ENCODE assay signal across 15 cellular contexts in genomic region chr2:64426191-64426952, GRCh38. TPM values are rescaled to one million over a fixed set of nuclear protein-coding genes. Genes with fewer than 3 reads are reported as not detected.
DNase-seq lines count a peak whose midpoint lies in the region; ATAC-seq, FAIRE-seq and TF ChIP-seq lines count a peak whose summit lies in the region.
"Had no signal": no experiment of that assay in that cellular context is flagged by ENCODE, and none has a peak within 500 bp of the region (broad histone marks: within the 10 kb centered on the region; RNA-seq: fewer than 3 reads in every experiment).

No MANE protein-coding gene starts in this region.

- peaks cover 11 to 16% of the 10 kb centered on the region in 2 donors for H3K27me3 Mint-ChIP-seq in natural killer cell (ENCODE audit: low read depth in 2 of 2)

- H3K36me3 ChIP-seq in ACC112 (ENCODE audit: insufficient read depth, low read length) (no peaks in the 10 kb centered on the region), mammary epithelial cell (ENCODE audit: insufficient read depth, low read length) (no peaks in the 10 kb centered on the region), HepG2 (replicated peaks in 1 of 2; ENCODE audit: control insufficient read depth in 1 of 2, insufficient read depth in 2 of 2, low read length in 2 of 2) (no peaks in the 10 kb centered on the region)
- H3K36me3 ChIP-seq: pancreas, Peyer's patch had no signal

- CTCF ChIA-PET in mammary epithelial cell (lab: Charles Lee; ENCODE audit: low non-redundant PET) (no interaction called here), HepG2 (lab: Yijun Ruan, JAX; ENCODE audit: low intra/inter-chr PET ratio, low total read pairs) (no interaction called here)

- no peak for TF ChIP-seq POLR2A in HepG2 (IDR thresholded peaks at IDR 0.05; ENCODE audit: insufficient read depth in 1 of 2, low read depth in 2 of 2, low read length in 2 of 2)

- H3K79me2 ChIP-seq in ACC112 (ENCODE audit: control insufficient read depth, insufficient read depth, low read length, unreplicated experiment), result no peaks in the 10 kb centered on the region
- H3K79me2 ChIP-seq in mammary epithelial cell (ENCODE audit: insufficient read depth, low read length), result no peaks in the 10 kb centered on the region
- H3K79me2 ChIP-seq in HepG2 (ENCODE audit: insufficient read depth, low read length), result no peaks in the 10 kb centered on the region

- H3K4me3 Mint-ChIP-seq in natural killer cell, result no peak overlapping the region
- H3K4me3 Mint-ChIP-seq: activated naive CD4-positive, alpha-beta T cell treated with anti-CD3 and anti-CD28 coated beads, Interleukin-2, amount 50 U/mL, for 24 hours had no signal

- TF ChIP-seq EP300 in HepG2 (IDR thresholded peaks at IDR 0.05; ENCODE audit: low read depth in 2 of 2, low read length in 2 of 2), result no peak
- no peak for TF ChIP-seq EP300 in HepG2 (CRISPR knock-in tag; IDR thresholded peaks at IDR 0.05; ENCODE audit: borderline replicate concordance)

- no peaks in the 10 kb centered on the region for H3K27me3 ChIP-seq in ACC112 (ENCODE audit: insufficient read depth, low read length)
- no peaks in the 10 kb centered on the region for H3K27me3 ChIP-seq in mammary epithelial cell (ENCODE audit: insufficient read depth, low read length)
- no peaks in the 10 kb centered on the region for H3K27me3 ChIP-seq in HepG2 (ENCODE audit: control insufficient read depth in 1 of 2, insufficient read depth in 2 of 2, low read length in 2 of 2)
- H3K27me3 ChIP-seq: pancreas, Peyer's patch had no signal

- H3K9me3 Mint-ChIP-seq in natural killer cell, result no peaks in the 10 kb centered on the region
- H3K9me3 Mint-ChIP-seq: activated naive CD4-positive, alpha-beta T cell treated with anti-CD3 and anti-CD28 coated beads, Interleukin-2, amount 50 U/mL, for 24 hours had no signal

- peak overlapping the region; percentile 18; the same call in 1 of the 2 replicates for H3K4me3 ChIP-seq in ACC112 (ENCODE audit: low read depth, low read length)
- no peak overlapping the region for H3K4me3 ChIP-seq in mammary epithelial cell (replicated peaks in 1 of 3; ENCODE audit: insufficient read depth in 1 of 3, low read depth in 2 of 3, low read length in 3 of 3)
- H3K4me3 ChIP-seq in HepG2 (replicated peaks in 1 of 3; ENCODE audit: insufficient read depth in 1 of 3, low read depth in 2 of 3, low read length in 3 of 3), result no peak overlapping the region
- H3K4me3 ChIP-seq: pancreas, Peyer's patch had no signal

- intact Hi-C loops in mammary epithelial cell (cut with micrococcal nuclease), result no loop called here
- intact Hi-C loops in HepG2 (cut with micrococcal nuclease; ENCODE audit: unreplicated experiment), result no loop called here
- intact Hi-C loops in natural killer cell (cut with micrococcal nuclease), result no loop called here

- no TSS peak for BruUV-seq in mammary epithelial cell (replicated peaks; lab: Mats Ljungman, UMichigan)
- BruUV-seq in HepG2 (replicated peaks; lab: Mats Ljungman, UMichigan), result no TSS peak

- peaks cover 14% of the 10 kb centered on the region for H3K4me1 ChIP-seq in ACC112 (ENCODE audit: control insufficient read depth, insufficient read depth, low read length, unreplicated experiment)
- H3K4me1 ChIP-seq in mammary epithelial cell (ENCODE audit: insufficient read depth, low read length), result peaks cover 3% of the 10 kb centered on the region
- H3K4me1 ChIP-seq in HepG2 (ENCODE audit: insufficient read depth, low read length), result peaks cover 17% of the 10 kb centered on the region

- no peak for TF ChIP-seq CTCF in mammary epithelial cell (conservative IDR thresholded peaks at IDR 0.05 in 1 of 2, IDR thresholded peaks at IDR 0.05 in 1 of 2; ENCODE audit: extremely low read depth in 1 of 2, insufficient read depth in 1 of 2, low read depth in 1 of 2, low read length in 2 of 2)
- no peak for TF ChIP-seq CTCF in HepG2 (CRISPR knock-in tag; IDR thresholded peaks at IDR 0.05)
- no peak for TF ChIP-seq CTCF in natural killer cell (IDR thresholded peaks at IDR 0.05)

- ATAC-seq in HepG2, result no peak
- no peak for ATAC-seq in natural killer cell
- ATAC-seq in HG02642 (IDR thresholded peaks at IDR 0.05; ENCODE audit: poor library complexity, unreplicated experiment), result no peak

- no peak overlapping the region for H3K27ac Mint-ChIP-seq in natural killer cell
- H3K27ac Mint-ChIP-seq: activated naive CD4-positive, alpha-beta T cell treated with anti-CD3 and anti-CD28 coated beads, Interleukin-2, amount 50 U/mL, for 24 hours had no signal

- FAIRE-seq in HepG2 (lab: Jason Lieb, UNC), result no peak
- FAIRE-seq: pancreas had no signal

- H3K36me3 Mint-ChIP-seq in natural killer cell, result no peaks in the 10 kb centered on the region

- TF ChIP-seq RAD21 in HepG2 (CRISPR knock-in tag; IDR thresholded peaks at IDR 0.05), result no peak

- H3K9me3 ChIP-seq in mammary epithelial cell (replicated peaks; ENCODE audit: insufficient read depth, low read length), result no peaks in the 10 kb centered on the region
- H3K9me3 ChIP-seq in HepG2 (ENCODE audit: low read length), result no peaks in the 10 kb centered on the region
- H3K9me3 ChIP-seq: pancreas, Peyer's patch had no signal

- POLR2A ChIA-PET in HepG2 (lab: Yijun Ruan, JAX), result no interaction called here

- in situ Hi-C loops in mammary epithelial cell (cut with MboI; ENCODE audit: low sequenced_read_pairs in 2 of 2), result no loop called here
- in situ Hi-C loops in HepG2 (cut with HindIII; ENCODE audit: extremely low pct_ligation_motif_present, low pct_unique_long_range_greater_than_20kb), result no loop called here

- H3K4me1 Mint-ChIP-seq in natural killer cell, result no peaks in the 10 kb centered on the region
- H3K4me1 Mint-ChIP-seq: activated naive CD4-positive, alpha-beta T cell treated with anti-CD3 and anti-CD28 coated beads, Interleukin-2, amount 50 U/mL, for 24 hours had no signal

- DNase-seq in M059J (ENCODE audit: low read depth) (peak; percentile 55), mammary epithelial cell (peak; percentile 17), HepG2 (ENCODE audit: low spot score) (no peak), natural killer cell (no peak), occipital lobe (lab: John Stamatoyannopoulos, UW) (no peak), NCI-H1092 (lab: John Stamatoyannopoulos, UW) (no peak)
- DNase-seq: activated CD4-positive, CD25-positive, alpha-beta regulatory T cell treated with anti-CD3 and anti-CD28 coated beads, Interleukin-2, amount 50 U/mL, for 72 hours; NCI-H1105; pancreas; Peyer's patch; stimulated activated CD4-positive, alpha-beta T cell treated with anti-CD3 and anti-CD28 coated beads, Interleukin-12 subunit alpha, Interleukin-12 subunit beta, amount 100 ng/mL, for 4 hours; substantia nigra had no signal

- H3K27ac ChIP-seq in ACC112 (ENCODE audit: low read depth, low read length) (peak overlapping the region; percentile 4; the same call in 1 of the 2 replicates), mammary epithelial cell (ENCODE audit: insufficient read depth, low read depth, low read length) (no peak overlapping the region), HepG2 (ENCODE audit: extremely low read length, insufficient read depth, low read length) (no peak overlapping the region)
- H3K27ac ChIP-seq: pancreas, Peyer's patch had no signal

- H2AFZ ChIP-seq in ACC112 (ENCODE audit: low read length, unreplicated experiment) (peak overlapping the region; percentile 39), mammary epithelial cell (ENCODE audit: low read depth, low read length) (no peak overlapping the region), HepG2 (ENCODE audit: low read length) (no peak overlapping the region)

- H4K20me1 ChIP-seq in mammary epithelial cell (ENCODE audit: insufficient read depth, low read length) (no peaks in the 10 kb centered on the region), HepG2 (ENCODE audit: insufficient read depth, low read length) (no peaks in the 10 kb centered on the region)

- H3K9ac ChIP-seq in mammary epithelial cell (ENCODE audit: insufficient read depth, low read length) (no peak overlapping the region), HepG2 (ENCODE audit: insufficient read depth, low read depth, low read length) (no peak overlapping the region)

- whole genome bisulfite sequencing in mammary epithelial cell (ENCODE audit: low coverage, missing lambda C conversion rate), result 77% methylated on average over 5 of the region's 5 CpGs
- 44% methylated on average over 5 of the region's 5 CpGs for WGBS in HepG2 (ENCODE audit: low lambda C conversion rate)

- H3K4me2 ChIP-seq in mammary epithelial cell (ENCODE audit: insufficient read depth, low read depth, low read length) (no peak overlapping the region), HepG2 (ENCODE audit: low read depth, low read length) (no peak overlapping the region)

- dilution Hi-C loops in mammary epithelial cell (cut with HindIII; ENCODE audit: low sequenced_read_pairs), result no loop called here

TF ChIP-seq in HepG2, 621 proteins besides CTCF, POLR2A, EP300 and RAD21 (continues in another document):
- TF ChIP-seq HMGA1 (CRISPR knock-in tag; conservative IDR thresholded peaks at IDR 0.05), result no peak

RNA-seq across cellular contexts. Expression of gene LGALSL, which starts 27.6 kb away (rescaled TPM):
- total RNA-seq in M059J (2014; rRNA removed; shearing (Covaris generic)), result 0.34 and 5.0 TPM in 2 replicates
- 10 to 100 TPM; 11.8 to 23.3 TPM for total RNA-seq in mammary epithelial cell
- 17.7 TPM for polyA plus RNA-seq in mammary epithelial cell
- polyA minus RNA-seq in mammary epithelial cell, result 48.8 TPM
- total RNA-seq in HepG2 (2016; rRNA removed; fragmentation: Illumina TruSeq; extraction: Trizol), result 15.4 and 22.6 TPM in 2 replicates
- total RNA-seq in HepG2 (2016; cell fraction: cytosol; rRNA removed; fragmentation: Illumina TruSeq; extraction: Trizol; ENCODE audit: low read depth), result 6.1 and 12.0 TPM in 2 replicates
- 15.9 and 18.2 TPM in 2 replicates for total RNA-seq in HepG2 (2016; cell fraction: insoluble cytoplasmic fraction; rRNA removed; fragmentation: Illumina TruSeq; extraction: Trizol)
- total RNA-seq in HepG2 (2016; cell fraction: membrane; rRNA removed; fragmentation: Illumina TruSeq; extraction: Trizol), result 15.5 and 19.7 TPM in 2 replicates
- total RNA-seq in HepG2 (2016; cell fraction: nucleus; rRNA removed; fragmentation: Illumina TruSeq; extraction: Trizol), result 7.0 and 10.0 TPM in 2 replicates
- polyA plus RNA-seq in HepG2 (2011; rRNA removed), result 16.2 and 20.0 TPM in 2 replicates
- polyA plus RNA-seq in HepG2 (2011; cell fraction: cytosol; rRNA removed), result 17.5 and 21.3 TPM in 2 replicates
- polyA plus RNA-seq in HepG2 (2011; cell fraction: nucleus; rRNA removed), result 8.2 and 8.9 TPM in 2 replicates
- polyA plus RNA-seq in HepG2 (2012), result 18.4 and 25.6 TPM in 2 replicates
- 19.9 and 23.2 TPM in 2 replicates for polyA plus RNA-seq in HepG2 (2016; cell fraction: cytosol; fragmentation: Illumina TruSeq; extraction: Trizol; ENCODE audit: low read depth)
- 28.6 and 32.5 TPM in 2 replicates for polyA plus RNA-seq in HepG2 (2016; cell fraction: insoluble cytoplasmic fraction; fragmentation: Illumina TruSeq; extraction: Trizol; ENCODE audit: low read depth)
- polyA plus RNA-seq in HepG2 (2016; cell fraction: membrane; fragmentation: Illumina TruSeq; extraction: Trizol; ENCODE audit: low read depth), result 19.7 and 21.5 TPM in 2 replicates
- polyA plus RNA-seq in HepG2 (2016; cell fraction: nucleus; fragmentation: Illumina TruSeq; extraction: Trizol; ENCODE audit: insufficient read depth, low read depth), result 15.4 and 23.3 TPM in 2 replicates
- 8.2 and 17.7 TPM in 2 replicates for polyA minus RNA-seq in HepG2 (2011; rRNA and poly(A)+ RNA removed; ENCODE audit: low replicate concordance)
- 16.6 and 18.6 TPM in 2 replicates for polyA minus RNA-seq in HepG2 (2011; cell fraction: cytosol; rRNA and poly(A)+ RNA removed)
- 5.4 and 7.6 TPM in 2 replicates for polyA minus RNA-seq in HepG2 (2011; cell fraction: nucleus; rRNA and poly(A)+ RNA removed)
- total RNA-seq in natural killer cell, result 1 to 10 TPM; 1.3 to 8.6 (median 2.0) TPM
- 53.7 TPM for total RNA-seq in occipital lobe

Comparison
In these comparisons a context has a peak if more than half of its experiments do, and no peak if none do; other contexts are left out.
1. DNase-seq: peak in M059J (single experiment) and mammary epithelial cell (single experiment); none in HepG2 (single experiment), natural killer cell (single experiment), occipital lobe (single experiment) and NCI-H1092 (single experiment).